22 cellular contexts compared by ENCODE assay signal in genomic region chr13:22403144-22403543, GRCh38.
DNase-seq lines count a peak whose midpoint lies in the region; ATAC-seq, FAIRE-seq and TF ChIP-seq lines count a peak whose summit lies in the region.
"Had no signal": no experiment of that assay in that cellular context is flagged by ENCODE, and none has a peak within 500 bp of the region (broad histone marks: within the 10 kb centered on the region; RNA-seq: fewer than 3 reads in every experiment).

No MANE protein-coding gene starts in this region.

- H3K9me3 ChIP-seq in HepG2 (ENCODE audit: low read length) (0 out of 2 replicates have a peak, but pooled peaks cover 16% of the 10 kb centered on the region), right lobe of liver (no peaks in the 10 kb centered on the region), trophoblast cell (ENCODE audit: insufficient read depth, low read depth, low read length) (no peaks in the 10 kb centered on the region)
- H3K9me3 ChIP-seq: A549, Caco-2 had no signal

- no peak overlapping the region for H3K27ac ChIP-seq in HepG2 (ENCODE audit: extremely low read length, insufficient read depth, low read length)
- no peak overlapping the region for H3K27ac ChIP-seq in right lobe of liver
- no peak overlapping the region for H3K27ac ChIP-seq in trophoblast cell (ENCODE audit: low read depth, low read length)
- H3K27ac ChIP-seq: 22Rv1; A549; BLaER1 treated with 17β-estradiol and CSF1 and Interleukin-3, amounts not matched to agents 10 nM and 100 nM; C4-2B had no signal

- H3K27me3 ChIP-seq in HepG2 (ENCODE audit: control insufficient read depth in 1 of 2, insufficient read depth in 2 of 2, low read length in 2 of 2) (no peaks in the 10 kb centered on the region; a peak in 1 of 5 replicates), right lobe of liver (no peaks in the 10 kb centered on the region), trophoblast cell (ENCODE audit: insufficient read depth, low read length) (no peaks in the 10 kb centered on the region)
- H3K27me3 ChIP-seq: BLaER1 treated with 17β-estradiol and CSF1 and Interleukin-3, amounts not matched to agents 10 nM and 100 nM had no signal

- in situ Hi-C loops in HepG2 (cut with HindIII; ENCODE audit: extremely low pct_ligation_motif_present, low pct_unique_long_range_greater_than_20kb), result no loop called here

- no peak for TF ChIP-seq EP300 in HepG2 (IDR thresholded peaks at IDR 0.05; ENCODE audit: low read depth in 2 of 2, low read length in 2 of 2)
- TF ChIP-seq EP300 in HepG2 (CRISPR knock-in tag; IDR thresholded peaks at IDR 0.05; ENCODE audit: borderline replicate concordance), result no peak

- no peaks in the 10 kb centered on the region for H3K36me3 ChIP-seq in HepG2 (replicated peaks in 1 of 2; ENCODE audit: control insufficient read depth in 1 of 2, insufficient read depth in 2 of 2, low read length in 2 of 2)
- no peaks in the 10 kb centered on the region for H3K36me3 ChIP-seq in right lobe of liver
- no peaks in the 10 kb centered on the region for H3K36me3 ChIP-seq in trophoblast cell (ENCODE audit: control insufficient read depth in 1 of 2, insufficient read depth in 2 of 2, low read length in 2 of 2)

- H3K23ac ChIP-seq in trophoblast cell (ENCODE audit: low read length), result no peak overlapping the region

- H4K8ac ChIP-seq in trophoblast cell (ENCODE audit: low read depth, low read length), result no peak overlapping the region

- POLR2A ChIA-PET in HepG2 (lab: Yijun Ruan, JAX), result no interaction called here

- H3K4me3 ChIP-seq in HepG2 (replicated peaks in 1 of 3; ENCODE audit: insufficient read depth in 1 of 3, low read depth in 2 of 3, low read length in 3 of 3), result no peak overlapping the region
- no peak overlapping the region for H3K4me3 ChIP-seq in right lobe of liver
- H3K4me3 ChIP-seq in trophoblast cell (ENCODE audit: low read depth, low read length), result no peak overlapping the region
- H3K4me3 ChIP-seq: A549; BLaER1 treated with 17β-estradiol and CSF1 and Interleukin-3, amounts not matched to agents 10 nM and 100 nM had no signal

- no peak overlapping the region for H4K91ac ChIP-seq in trophoblast cell (ENCODE audit: low read depth, low read length)

- CTCF ChIA-PET in HepG2 (lab: Yijun Ruan, JAX; ENCODE audit: low intra/inter-chr PET ratio, low total read pairs), result no interaction called here

- H3K79me2 ChIP-seq in HepG2 (ENCODE audit: insufficient read depth, low read length) (no peaks in the 10 kb centered on the region), trophoblast cell (ENCODE audit: control insufficient read depth, insufficient read depth, low read length, poor library complexity) (no peaks in the 10 kb centered on the region)

- H3K9ac ChIP-seq in HepG2 (ENCODE audit: insufficient read depth, low read depth, low read length) (no peak overlapping the region), trophoblast cell (ENCODE audit: low read length) (no peak overlapping the region)
- H3K9ac ChIP-seq: BLaER1 treated with 17β-estradiol and CSF1 and Interleukin-3, amounts not matched to agents 10 nM and 100 nM had no signal

- BruUV-seq in HepG2 (replicated peaks; lab: Mats Ljungman, UMichigan), result no TSS peak

- H2BK12ac ChIP-seq in trophoblast cell (ENCODE audit: low read length), result no peak overlapping the region

- no peak overlapping the region for H2AK5ac ChIP-seq in trophoblast cell (ENCODE audit: low read length)

- no peaks in the 10 kb centered on the region for H3K79me1 ChIP-seq in trophoblast cell (ENCODE audit: low read length)

- H2AFZ ChIP-seq in HepG2 (ENCODE audit: low read length) (no peak overlapping the region), trophoblast cell (ENCODE audit: insufficient read depth, low read length, poor library complexity) (no peak overlapping the region)

- intact Hi-C loops in HepG2 (cut with micrococcal nuclease; ENCODE audit: unreplicated experiment), result no loop called here
- intact Hi-C loops in right lobe of liver (cut with DNase I), result no loop called here

- no peak for TF ChIP-seq POLR2A in HepG2 (IDR thresholded peaks at IDR 0.05; ENCODE audit: insufficient read depth in 1 of 2, low read depth in 2 of 2, low read length in 2 of 2)
- no peak for TF ChIP-seq POLR2A in right lobe of liver (IDR thresholded peaks at IDR 0.05)

- H3K14ac ChIP-seq in trophoblast cell (ENCODE audit: low read length), result no peak overlapping the region

- ATAC-seq in HepG2 (no peak), right lobe of liver (no peak), HG02938 (IDR thresholded peaks at IDR 0.05; ENCODE audit: unreplicated experiment) (no peak), GM21515 (IDR thresholded peaks at IDR 0.05; ENCODE audit: unreplicated experiment) (no peak), GM21367 (IDR thresholded peaks at IDR 0.05; ENCODE audit: unreplicated experiment) (no peak)
- ATAC-seq: A549; CD8-positive, alpha-beta T cell had no signal

- H3K4me1 ChIP-seq in HepG2 (ENCODE audit: insufficient read depth, low read length) (no peaks in the 10 kb centered on the region), right lobe of liver (no peaks in the 10 kb centered on the region), trophoblast cell (ENCODE audit: control insufficient read depth in 1 of 2, insufficient read depth in 2 of 2, low read length in 2 of 2) (no peaks in the 10 kb centered on the region)
- H3K4me1 ChIP-seq: A549; BLaER1 treated with 17β-estradiol and CSF1 and Interleukin-3, amounts not matched to agents 10 nM and 100 nM; Caco-2 had no signal

- TF ChIP-seq RAD21 in HepG2 (CRISPR knock-in tag; IDR thresholded peaks at IDR 0.05), result no peak

- H4K12ac ChIP-seq in trophoblast cell (ENCODE audit: low read depth, low read length), result no peak overlapping the region

- WGBS in HepG2 (ENCODE audit: low lambda C conversion rate), result 31% methylated on average over 6 of the region's 6 CpGs
- 60% methylated on average over 6 of the region's 6 CpGs for WGBS in right lobe of liver (ENCODE audit: insufficient coverage, low coverage, low lambda C conversion rate, missing lambda C conversion rate)
- 100% methylated on average over 2 of the region's 6 CpGs for WGBS in trophoblast cell (ENCODE audit: extremely low coverage, insufficient coverage, insufficient read length)

- no peak for TF ChIP-seq CTCF in HepG2 (CRISPR knock-in tag; IDR thresholded peaks at IDR 0.05)
- TF ChIP-seq CTCF in right lobe of liver (IDR thresholded peaks at IDR 0.05), result no peak

- FAIRE-seq in HepG2 (lab: Jason Lieb, UNC), result no peak
- FAIRE-seq: A549, D721Med, G401.6, GM12891, GM19239 had no signal

- no peak overlapping the region for H2BK5ac ChIP-seq in trophoblast cell (ENCODE audit: low read depth, low read length, poor library complexity)

- H2BK120ac ChIP-seq in trophoblast cell (ENCODE audit: insufficient read depth, low read length, poor library complexity), result no peak overlapping the region

- no peak overlapping the region for H3K4me2 ChIP-seq in HepG2 (ENCODE audit: low read depth, low read length)
- no peak overlapping the region for H3K4me2 ChIP-seq in trophoblast cell (ENCODE audit: low read length)
- H3K4me2 ChIP-seq: A549; BLaER1 treated with 17β-estradiol and CSF1 and Interleukin-3, amounts not matched to agents 10 nM and 100 nM had no signal

- DNase-seq in HepG2 (ENCODE audit: low spot score), result no peak
- no peak for DNase-seq in right lobe of liver
- peak; percentile 42 for DNase-seq in myocyte (ENCODE audit: low read depth)
- DNase-seq in trophoblast cell, result peak; percentile 20 to 57
- DNase-seq: AML-193; Caco-2; Calu3; CD4-positive, alpha-beta T cell; CD8-positive, alpha-beta T cell; DMS79 treated with DMSO at 0.1 percent for 48 hours; GF-D8 had no signal

- no peak overlapping the region for H3K4ac ChIP-seq in trophoblast cell (ENCODE audit: low read depth, low read length)

- no peaks in the 10 kb centered on the region for H4K20me1 ChIP-seq in HepG2 (ENCODE audit: insufficient read depth, low read length)
- H4K20me1 ChIP-seq: BLaER1 treated with 17β-estradiol and CSF1 and Interleukin-3, amounts not matched to agents 10 nM and 100 nM had no signal

- no peak overlapping the region for H3K18ac ChIP-seq in trophoblast cell (ENCODE audit: low read length)

TF ChIP-seq in HepG2, 621 proteins besides CTCF, POLR2A, EP300 and RAD21:
- TF ChIP-seq ATF2 (CRISPR knock-in tag; IDR thresholded peaks at IDR 0.05) (no peak), SRSF4 (IDR thresholded peaks at IDR 0.05; ENCODE audit: low read depth, low read length, poor library complexity, severe bottlenecking) (no peak), KDM6A (CRISPR knock-in tag; IDR thresholded peaks at IDR 0.05; ENCODE audit: low read depth) (no peak), ZNF644 (CRISPR knock-in tag; IDR thresholded peaks at IDR 0.05; ENCODE audit: low read depth) (no peak), ATF7 (IDR thresholded peaks at IDR 0.05) (peak; percentile 68), ATF7 (CRISPR knock-in tag; IDR thresholded peaks at IDR 0.05) (no peak)

Comparison
In these comparisons a context has a peak if more than half of its experiments do, and no peak if none do; other contexts are left out.
1. DNase-seq: peak in myocyte (single experiment) and trophoblast cell (2 of 2); none in HepG2 (single experiment) and right lobe of liver (0 of 3).